In genomic region chr6:41022294-41022693, GRCh38 we compare ENCODE assay signal across 19 cellular contexts. TPM values are rescaled to one million over a fixed set of nuclear protein-coding genes. Genes with fewer than 3 reads are reported as not detected.
DNase-seq lines count a peak whose midpoint lies in the region; ATAC-seq and TF ChIP-seq lines count a peak whose summit lies in the region.
"Had no signal": no experiment of that assay in that cellular context is flagged by ENCODE, and none has a peak within 500 bp of the region (broad histone marks: within the 10 kb centered on the region; RNA-seq: fewer than 3 reads in every experiment).

No MANE protein-coding gene starts in this region.

- ATAC-seq in GM21381 (IDR thresholded peaks at IDR 0.05; ENCODE audit: unreplicated experiment) = no peak
- no peak for ATAC-seq in activated T-cell treated with anti-CD3 and anti-CD28 coated beads, Interleukin-2, amount 50 U/mL, for 4 hours
- ATAC-seq: activated CD4-positive, CD25-positive, alpha-beta regulatory T cell treated with anti-CD3 and anti-CD28 coated beads, Interleukin-2, amount 50 U/mL, for 24 hours; T-helper 17 cell had no signal

- H3K27me3 ChIP-seq in GM23248 (replicated peaks; ENCODE audit: insufficient read depth) = no peaks in the 10 kb centered on the region
- no peaks in the 10 kb centered on the region for H3K27me3 ChIP-seq in SK-N-SH (ENCODE audit: insufficient read depth)

- no peak for TF ChIP-seq CTCF in SK-N-SH (IDR thresholded peaks at IDR 0.05)
- no peak for TF ChIP-seq CTCF in epithelial cell of esophagus (IDR thresholded peaks at IDR 0.05; ENCODE audit: insufficient read depth, low read depth, low read length, missing control alignments)
- no peak for TF ChIP-seq CTCF in nephron (IDR thresholded peaks at IDR 0.05; ENCODE audit: unreplicated experiment in 3 of 3)

- H2AFZ ChIP-seq in GM23248 (no peak overlapping the region), SK-N-SH (ENCODE audit: low read depth) (no peak overlapping the region)

- H3K36me3 ChIP-seq in GM23248 (ENCODE audit: low read depth) (no peaks in the 10 kb centered on the region), SK-N-SH (replicated peaks in 1 of 2; ENCODE audit: control insufficient read depth in 1 of 2, insufficient read depth in 2 of 2, low read length in 1 of 2) (no peaks in the 10 kb centered on the region)

- peak overlapping the region; percentile 7; the same call in 1 of the 2 replicates for H3K9ac ChIP-seq in GM23248
- H3K9ac ChIP-seq in SK-N-SH = no peak overlapping the region

- DNase-seq in GM23248 (peak; percentile 18), SK-N-SH (peak; percentile 56), epithelial cell of esophagus (ENCODE audit: low read depth) (peak; percentile 92), Kasumi-1 (lab: John Stamatoyannopoulos, UW) (no peak), NCI-H526 treated with DMSO at 0.1 percent for 48 hours (lab: John Stamatoyannopoulos, UW) (no peak)
- DNase-seq in activated T-cell treated with anti-CD3 and anti-CD28 coated beads, Interleukin-2, amount 50 U/mL, for 4 hours = no peak
- DNase-seq: activated naive CD4-positive, alpha-beta T cell treated with Interleukin-2 at 50 U/mL for 16 hours; central memory CD4-positive, alpha-beta T cell; HCEC 1CT; KG1; NCI-H1436 treated with DMSO at 0.1 percent for 48 hours; T-helper 17 cell had no signal

- H3K4me1 ChIP-seq in GM23248 (ENCODE audit: insufficient read depth) (peaks cover 12% of the 10 kb centered on the region), SK-N-SH (ENCODE audit: control insufficient read depth in 1 of 2, insufficient read depth in 2 of 2, low read depth in 1 of 2, low read length in 1 of 2) (peaks cover 0 to 14% of the 10 kb centered on the region in 2 experiments; a peak in 2 of 4 replicates)

- H3K27ac ChIP-seq in GM23248 = no peak overlapping the region
- H3K27ac ChIP-seq in SK-N-SH (ENCODE audit: low read depth in 2 of 2, low read length in 1 of 2) = peak overlapping the region in 1 of 2 experiments; percentile 0; a peak in 2 of 4 replicates

- POLR2A ChIA-PET in SK-N-SH (lab: Yijun Ruan, JAX) = interaction anchor here (1.3 kb wide), 1 partner anchor 51 kb away, joined by 3 read pairs; the partner anchor contains the start of gene NFYA

- H3F3A ChIP-seq in GM23248 (ENCODE audit: insufficient read depth) (no peaks in the 10 kb centered on the region), SK-N-SH (replicated peaks; ENCODE audit: insufficient read depth) (no peaks in the 10 kb centered on the region)

- peak overlapping the region in 2 of 3 experiments; percentile 2 to 16 for H3K27ac Mint-ChIP-seq in nephron
- H3K27ac Mint-ChIP-seq: stimulated activated naive CD8-positive, alpha-beta T cell treated with anti-CD3 and anti-CD28 coated beads, Interleukin-15, Interleukin-2, amounts not matched to agents 100 ng/mL and 50 ng/mL, for 24 hours; T-helper 17 cell had no signal

- H4K20me1 ChIP-seq in GM23248 (ENCODE audit: insufficient read depth) (no peaks in the 10 kb centered on the region), SK-N-SH (ENCODE audit: insufficient read depth) (no peaks in the 10 kb centered on the region)

- peaks cover 11% of the 10 kb centered on the region for H3K4me1 Mint-ChIP-seq in nephron
- H3K4me1 Mint-ChIP-seq in activated T-cell treated with anti-CD3 and anti-CD28 coated beads, Interleukin-2, amount 50 U/mL, for 4 hours (ENCODE audit: low read depth) = peaks cover 5% of the 10 kb centered on the region

- no peak overlapping the region for H3K4me3 ChIP-seq in GM23248
- no peak overlapping the region for H3K4me3 ChIP-seq in SK-N-SH (ENCODE audit: low read depth in 2 of 2, low read length in 1 of 2)
- H3K4me3 ChIP-seq in epithelial cell of esophagus (ENCODE audit: low read length) = no peak overlapping the region

- H3K79me2 ChIP-seq in GM23248 (ENCODE audit: insufficient read depth) (no peaks in the 10 kb centered on the region), SK-N-SH (ENCODE audit: insufficient read depth) (no peaks in the 10 kb centered on the region)

- TF ChIP-seq RAD21 in SK-N-SH (IDR thresholded peaks at IDR 0.05; ENCODE audit: low read length) = no peak

- H3K9me2 ChIP-seq in GM23248 (ENCODE audit: insufficient read depth) (no peaks in the 10 kb centered on the region), SK-N-SH (no peaks in the 10 kb centered on the region)

- no peaks in the 10 kb centered on the region for H3K27me3 Mint-ChIP-seq in nephron (ENCODE audit: low read depth)
- no peaks in the 10 kb centered on the region for H3K27me3 Mint-ChIP-seq in activated T-cell treated with anti-CD3 and anti-CD28 coated beads, Interleukin-2, amount 50 U/mL, for 4 hours (ENCODE audit: low read depth)
- H3K27me3 Mint-ChIP-seq: stimulated activated naive CD8-positive, alpha-beta T cell treated with anti-CD3 and anti-CD28 coated beads, Interleukin-15, Interleukin-2, amounts not matched to agents 100 ng/mL and 50 ng/mL, for 24 hours had no signal

- TF ChIP-seq EP300 in SK-N-SH (IDR thresholded peaks at IDR 0.05; ENCODE audit: borderline replicate concordance in 1 of 2, low read depth in 1 of 2, low read length in 1 of 2) = peak in 1 of 2 experiments; percentile 22; a peak in 1 of 4 replicates

- H3K4me2 ChIP-seq in GM23248 (ENCODE audit: unreplicated experiment) (no peak overlapping the region), SK-N-SH (no peak overlapping the region)

- H3K4me3 Mint-ChIP-seq in nephron = no peak overlapping the region
- H3K4me3 Mint-ChIP-seq in activated T-cell treated with anti-CD3 and anti-CD28 coated beads, Interleukin-2, amount 50 U/mL, for 4 hours = no peak overlapping the region
- H3K4me3 Mint-ChIP-seq: stimulated activated naive CD8-positive, alpha-beta T cell treated with anti-CD3 and anti-CD28 coated beads, Interleukin-15, Interleukin-2, amounts not matched to agents 100 ng/mL and 50 ng/mL, for 24 hours; T-helper 17 cell had no signal

- in situ Hi-C loops in GM23248 (cut with MboI) = loop anchor here (5.0 kb wide), 1 partner anchor 125 kb away; no protein-coding TSS in a partner anchor

- peaks cover 13% of the 10 kb centered on the region for H3K36me3 Mint-ChIP-seq in nephron (ENCODE audit: low read depth)
- peaks cover 2% of the 10 kb centered on the region for H3K36me3 Mint-ChIP-seq in activated T-cell treated with anti-CD3 and anti-CD28 coated beads, Interleukin-2, amount 50 U/mL, for 4 hours (ENCODE audit: insufficient read depth)

- CTCF ChIA-PET in SK-N-SH (lab: Yijun Ruan, JAX) = interaction anchor here (0.6 to 1.7 kb wide), 9 partner anchors 10 to 847 kb away, joined by 3 to 4 read pairs (median 3); no protein-coding TSS in a partner anchor

- no peaks in the 10 kb centered on the region for H3K9me3 ChIP-seq in GM23248 (ENCODE audit: low read depth)
- no peaks in the 10 kb centered on the region for H3K9me3 ChIP-seq in SK-N-SH

- no peaks in the 10 kb centered on the region for H3K9me3 Mint-ChIP-seq in nephron
- H3K9me3 Mint-ChIP-seq in activated T-cell treated with anti-CD3 and anti-CD28 coated beads, Interleukin-2, amount 50 U/mL, for 4 hours = peaks cover 2% of the 10 kb centered on the region
- H3K9me3 Mint-ChIP-seq: stimulated activated naive CD8-positive, alpha-beta T cell treated with anti-CD3 and anti-CD28 coated beads, Interleukin-15, Interleukin-2, amounts not matched to agents 100 ng/mL and 50 ng/mL, for 24 hours had no signal

TF ChIP-seq in SK-N-SH, 30 proteins besides CTCF, POLR2A, EP300 and RAD21 (continues in another document):
- no peak for TF ChIP-seq MAX (IDR thresholded peaks at IDR 0.05; ENCODE audit: low read depth)
- TF ChIP-seq SMC3 (IDR thresholded peaks at IDR 0.05; ENCODE audit: low read depth, low read length) = no peak
- TF ChIP-seq MEF2A (IDR thresholded peaks at IDR 0.05; ENCODE audit: borderline replicate concordance, low read depth) = no peak

RNA-seq across cellular contexts. Expression of gene UNC5CL, which starts 16.7 kb away (rescaled TPM):
- total RNA-seq in GM23248 (2014; rRNA removed; shearing (Covaris generic)) = not detected in 2 replicates
- polyA plus RNA-seq in GM23248 (2016; fragmentation: Nextera tagmentation; extraction: Ambion mirVana) = not detected in 2 replicates
- polyA plus RNA-seq in SK-N-SH (2012; rRNA removed) = 0.10 TPM in 2 replicates
- polyA plus RNA-seq in SK-N-SH (2012; cell fraction: cytosol; rRNA removed) = 0.05 and 0.08 TPM in 2 replicates
- 1.1 and 1.2 TPM in 2 replicates for polyA plus RNA-seq in SK-N-SH (2012; cell fraction: nucleus; rRNA removed)
- 1 to 10 TPM; 1.0 to 1.4 (median 1.4) TPM for total RNA-seq in activated T-cell treated with anti-CD3 and anti-CD28 coated beads, Interleukin-2, amount 50 U/mL, for 4 hours
- polyA plus RNA-seq: BJ had no signal

RNA-seq across cellular contexts. Expression of gene TSPO2, which starts 20.0 kb away (rescaled TPM):
- not detected in 2 replicates for total RNA-seq in GM23248 (2014; rRNA removed; shearing (Covaris generic))
- not detected in 2 replicates for polyA plus RNA-seq in GM23248 (2016; fragmentation: Nextera tagmentation; extraction: Ambion mirVana)
- polyA plus RNA-seq in SK-N-SH (2012; rRNA removed) = not detected in 2 replicates
- polyA plus RNA-seq in SK-N-SH (2012; cell fraction: cytosol; rRNA removed) = not detected in 2 replicates
- not detected in 2 replicates for polyA plus RNA-seq in SK-N-SH (2012; cell fraction: nucleus; rRNA removed)
- total RNA-seq in activated T-cell treated with anti-CD3 and anti-CD28 coated beads, Interleukin-2, amount 50 U/mL, for 4 hours = not detected
- total RNA-seq: omental fat pad, T-helper 17 cell had no signal
- polyA plus RNA-seq: BJ had no signal

RNA-seq across cellular contexts. Expression of gene APOBEC2, which starts 30.7 kb away (rescaled TPM):
- not detected in 2 replicates for total RNA-seq in GM23248 (2014; rRNA removed; shearing (Covaris generic))
- polyA plus RNA-seq in GM23248 (2016; fragmentation: Nextera tagmentation; extraction: Ambion mirVana) (not detected in 2 replicates), SK-N-SH (2012; rRNA removed) (not detected in 2 replicates)
- polyA plus RNA-seq in SK-N-SH (2012; cell fraction: cytosol; rRNA removed) = not detected in 2 replicates
- polyA plus RNA-seq in SK-N-SH (2012; cell fraction: nucleus; rRNA removed) = not detected in 2 replicates
- not detected for total RNA-seq in activated T-cell treated with anti-CD3 and anti-CD28 coated beads, Interleukin-2, amount 50 U/mL, for 4 hours
- total RNA-seq: mucosa of gallbladder, omental fat pad, T-helper 17 cell had no signal
- polyA plus RNA-seq: BJ had no signal

RNA-seq across cellular contexts. Expression of gene OARD1, which starts 49.9 kb away (rescaled TPM):
- 4.5 and 11.6 TPM in 2 replicates for total RNA-seq in GM23248 (2014; rRNA removed; shearing (Covaris generic))
- polyA plus RNA-seq in GM23248 (2016; fragmentation: Nextera tagmentation; extraction: Ambion mirVana) (18.6 TPM in 2 replicates), SK-N-SH (2012; rRNA removed) (5.6 and 6.4 TPM in 2 replicates)
- polyA plus RNA-seq in SK-N-SH (2012; cell fraction: cytosol; rRNA removed) = 9.3 and 15.7 TPM in 2 replicates
- 2.2 and 4.7 TPM in 2 replicates for polyA plus RNA-seq in SK-N-SH (2012; cell fraction: nucleus; rRNA removed)
- 10 to 100 TPM; 28.1 to 33.2 (median 31.7) TPM for total RNA-seq in activated T-cell treated with anti-CD3 and anti-CD28 coated beads, Interleukin-2, amount 50 U/mL, for 4 hours

RNA-seq across cellular contexts. Expression of gene NFYA, which starts 50.5 kb away (rescaled TPM):
- 8.8 and 9.5 TPM in 2 replicates for total RNA-seq in GM23248 (2014; rRNA removed; shearing (Covaris generic))
- 9.4 and 9.8 TPM in 2 replicates for polyA plus RNA-seq in GM23248 (2016; fragmentation: Nextera tagmentation; extraction: Ambion mirVana)
- polyA plus RNA-seq in SK-N-SH (2012; rRNA removed) = 6.8 and 9.7 TPM in 2 replicates
- 6.8 and 8.1 TPM in 2 replicates for polyA plus RNA-seq in SK-N-SH (2012; cell fraction: cytosol; rRNA removed)
- polyA plus RNA-seq in SK-N-SH (2012; cell fraction: nucleus; rRNA removed) = 10.5 and 17.2 TPM in 2 replicates
- 10 to 100 TPM; 28.0 to 28.8 (median 28.6) TPM for total RNA-seq in activated T-cell treated with anti-CD3 and anti-CD28 coated beads, Interleukin-2, amount 50 U/mL, for 4 hours

Comparison
In these comparisons a context has a peak if more than half of its experiments do, and no peak if none do; other contexts are left out.
1. DNase-seq: peak in GM23248 (single experiment), SK-N-SH (single experiment) and epithelial cell of esophagus (single experiment); none in Kasumi-1 (0 of 2), activated T-cell treated with anti-CD3 and anti-CD28 coated beads, Interleukin-2, amount 50 U/mL, for 4 hours (single experiment) and NCI-H526 treated with DMSO at 0.1 percent for 48 hours (single experiment).